In the genomic region with DNA sequence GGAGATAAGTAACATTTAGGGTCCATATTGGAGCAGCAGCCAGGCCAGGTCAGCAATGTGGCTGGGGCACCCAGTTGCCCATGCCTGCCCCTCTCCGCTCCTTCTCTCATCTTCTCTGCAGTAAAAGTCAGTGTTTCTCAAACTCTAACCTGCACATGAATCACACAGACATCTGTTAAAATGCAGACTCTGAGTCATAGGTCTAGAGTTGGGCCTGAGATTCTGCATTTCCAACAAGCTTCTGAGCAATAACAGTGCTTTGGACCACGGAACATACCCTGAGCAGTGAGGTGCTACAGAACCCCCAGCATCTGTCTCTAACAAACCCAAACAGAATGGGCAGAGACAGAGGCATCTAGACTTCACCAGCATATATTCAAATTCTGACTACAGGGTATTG, we compare ENCODE assay signal across 18 cellular contexts. TPM values are rescaled to one million over a fixed set of nuclear protein-coding genes. Genes with fewer than 3 reads are reported as not detected.
DNase-seq lines count a peak whose midpoint lies in the region; ATAC-seq, FAIRE-seq and TF ChIP-seq lines count a peak whose summit lies in the region.
"Had no signal": no experiment of that assay in that cellular context is flagged by ENCODE, and none has a peak within 500 bp of the region (broad histone marks: within the 10 kb centered on the region; RNA-seq: fewer than 3 reads in every experiment).

No MANE protein-coding gene starts in this region.

- peaks cover 2% of the 10 kb centered on the region for H3K36me3 Mint-ChIP-seq in T-helper 17 cell (ENCODE audit: low read depth)

- ATAC-seq in activated CD4-positive, CD25-positive, alpha-beta regulatory T cell treated with anti-CD3 and anti-CD28 coated beads, Interleukin-2, amount 50 U/mL, for 24 hours: peak; percentile 61 to 63
- ATAC-seq in T-helper 17 cell (no peak), omental fat pad (ENCODE audit: low FRiP score) (no peak)
- ATAC-seq: PC-3 had no signal

- no peak overlapping the region for H3K27ac Mint-ChIP-seq in T-helper 17 cell
- H3K27ac Mint-ChIP-seq: B cell had no signal

- peaks cover 6% of the 10 kb centered on the region for H3K4me1 Mint-ChIP-seq in T-helper 17 cell

- H3K27me3 Mint-ChIP-seq in T-helper 17 cell: no peaks in the 10 kb centered on the region
- H3K27me3 Mint-ChIP-seq: B cell had no signal

- no peak for FAIRE-seq in D721Med (lab: Jason Lieb, UNC)
- FAIRE-seq: H54 had no signal

- peak overlapping the region; percentile 12 for H3K4me3 Mint-ChIP-seq in T-helper 17 cell
- H3K4me3 Mint-ChIP-seq: B cell had no signal

- no peak for TF ChIP-seq CTCF in D721Med (IDR thresholded peaks at IDR 0.05; ENCODE audit: insufficient read depth, missing control alignments)
- no peak for TF ChIP-seq CTCF in omental fat pad (IDR thresholded peaks at IDR 0.05)

- DNase-seq in activated CD4-positive, CD25-positive, alpha-beta regulatory T cell (lab: John Stamatoyannopoulos, UW): no peak
- DNase-seq in HT1080 (ENCODE audit: low read depth): peak; percentile 28
- DNase-seq in T-helper 17 cell: no peak
- DNase-seq in kidney tubule cell (ENCODE audit: low spot score): peak; percentile 20
- no peak for DNase-seq in D721Med (ENCODE audit: insufficient read length, low spot score)
- no peak for DNase-seq in omental fat pad (ENCODE audit: low spot score)
- DNase-seq: COR-L47, KG1, NCI-H1092 treated with DMSO at 0.1 percent for 48 hours, NCI-H146, NCI-H2029 treated with DMSO at 0.1 percent for 48 hours, NCI-H2171, NCI-H526, PC-3, RPMI8226 had no signal

- no peaks in the 10 kb centered on the region for H3K9me3 ChIP-seq in T-helper 17 cell (ENCODE audit: control insufficient read depth, low read length, poor library complexity, severe bottlenecking)

RNA-seq across cellular contexts. Expression of a gene that starts 10.1 kb away (rescaled TPM):
- 19.8 and 25.8 TPM in 2 replicates for total RNA-seq in HT1080 (2014; rRNA removed; shearing (Covaris generic))
- 41.2 and 46.7 TPM in 2 replicates for polyA plus RNA-seq in HT1080 (2015; cell fraction: cytosol; rRNA removed)
- polyA plus RNA-seq in HT1080 (2015; cell fraction: nucleus; rRNA removed): 55.3 and 62.2 TPM in 2 replicates
- total RNA-seq in T-helper 17 cell (10 to 100 TPM; 64.3 to 67.1 TPM), omental fat pad (10 to 100 TPM; 32.9 to 49.4 (median 43.7) TPM)

RNA-seq across cellular contexts. Expression of a gene that starts 12.3 kb away (rescaled TPM):
- 55.1 and 64.4 TPM in 2 replicates for total RNA-seq in HT1080 (2014; rRNA removed; shearing (Covaris generic))
- 75.4 and 87.7 TPM in 2 replicates for polyA plus RNA-seq in HT1080 (2015; cell fraction: cytosol; rRNA removed)
- polyA plus RNA-seq in HT1080 (2015; cell fraction: nucleus; rRNA removed): 41.3 and 44.4 TPM in 2 replicates
- 10 to 100 TPM; 16.3 to 17.8 TPM for total RNA-seq in T-helper 17 cell
- total RNA-seq in omental fat pad: 10 to 100 TPM; 41.2 to 45.0 (median 43.0) TPM

RNA-seq across cellular contexts. Expression of a gene that starts 12.3 kb away (rescaled TPM):
- total RNA-seq in HT1080 (2014; rRNA removed; shearing (Covaris generic)): 14.9 and 18.7 TPM in 2 replicates
- 14.2 and 14.3 TPM in 2 replicates for polyA plus RNA-seq in HT1080 (2015; cell fraction: cytosol; rRNA removed)
- polyA plus RNA-seq in HT1080 (2015; cell fraction: nucleus; rRNA removed): 258 and 283 TPM in 2 replicates
- total RNA-seq in T-helper 17 cell (10 to 100 TPM; 25.7 to 26.0 TPM), omental fat pad (10 to 100 TPM; 18.9 to 35.9 (median 21.7) TPM)

RNA-seq across cellular contexts. Expression of a gene that starts 37.2 kb away (rescaled TPM):
- total RNA-seq in HT1080 (2014; rRNA removed; shearing (Covaris generic)): 0.90 and 1.4 TPM in 2 replicates
- 0.97 and 1.7 TPM in 2 replicates for polyA plus RNA-seq in HT1080 (2015; cell fraction: cytosol; rRNA removed)
- polyA plus RNA-seq in HT1080 (2015; cell fraction: nucleus; rRNA removed): 2.6 and 2.7 TPM in 2 replicates
- total RNA-seq in T-helper 17 cell: 1 to 10 TPM; 3.0 to 3.9 TPM
- 1 to 10 TPM in 3 of 4 donors, under 1 TPM in 1; 0.94 to 2.5 (median 2.1) TPM for total RNA-seq in omental fat pad

RNA-seq across cellular contexts. Expression of a gene that starts 37.2 kb away (rescaled TPM):
- total RNA-seq in HT1080 (2014; rRNA removed; shearing (Covaris generic)): 16.2 and 16.6 TPM in 2 replicates
- 12.6 and 16.1 TPM in 2 replicates for polyA plus RNA-seq in HT1080 (2015; cell fraction: cytosol; rRNA removed)
- 59.9 and 71.8 TPM in 2 replicates for polyA plus RNA-seq in HT1080 (2015; cell fraction: nucleus; rRNA removed)
- total RNA-seq in T-helper 17 cell (10 to 100 TPM; 28.9 to 31.7 TPM), omental fat pad (10 to 100 TPM; 11.9 to 30.3 (median 20.2) TPM)

Comparison
In these comparisons a context has a peak if more than half of its experiments do, and no peak if none do; other contexts are left out.
1. ATAC-seq: peak in activated CD4-positive, CD25-positive, alpha-beta regulatory T cell treated with anti-CD3 and anti-CD28 coated beads, Interleukin-2, amount 50 U/mL, for 24 hours (2 of 2); none in T-helper 17 cell (single experiment) and omental fat pad (single experiment).
2. DNase-seq: peak in HT1080 (single experiment) and kidney tubule cell (single experiment); none in activated CD4-positive, CD25-positive, alpha-beta regulatory T cell (0 of 4), T-helper 17 cell (0 of 3), D721Med (single experiment) and omental fat pad (single experiment).